ENCODE assay signal across 9 cellular contexts in genomic region chr1:113949007-113949406, GRCh38. TPM values are rescaled to one million over a fixed set of nuclear protein-coding genes. Genes with fewer than 3 reads are reported as not detected.
A peak's percentile ranks its signal among the peaks of the same experiment; 100 is the strongest.
DNase-seq lines count a peak whose midpoint lies in the region; ATAC-seq and TF ChIP-seq lines count a peak whose summit lies in the region.
"Had no signal": no experiment of that assay in that cellular context is flagged by ENCODE, and none has a peak within 500 bp of the region (broad histone marks: within the 10 kb centered on the region; RNA-seq: fewer than 3 reads in every experiment).

No MANE protein-coding gene starts in this region.

- TF ChIP-seq CTCF in AG10803 (conservative IDR thresholded peaks at IDR 0.05; ENCODE audit: low read length) (peak; percentile 45), HFF-Myc (IDR thresholded peaks at IDR 0.05; ENCODE audit: low read depth, low read length, missing control alignments) (peak; percentile 34), astrocyte of the spinal cord (IDR thresholded peaks at IDR 0.05; ENCODE audit: low read depth, low read length) (peak; percentile 33), lower lobe of right lung (IDR thresholded peaks at IDR 0.05) (peak; percentile 25), left lung (IDR thresholded peaks at IDR 0.05) (peak in 1 of 2 donors; percentile 15)

- H3K27me3 ChIP-seq in lower lobe of right lung (ENCODE audit: low read depth) (no peaks in the 10 kb centered on the region), left lung (no peaks in the 10 kb centered on the region)

- H3K4me3 ChIP-seq in AG10803 (ENCODE audit: low read length): no peak overlapping the region
- no peak overlapping the region for H3K4me3 ChIP-seq in HFF-Myc (replicated peaks; ENCODE audit: low read depth, low read length)
- no peak overlapping the region for H3K4me3 ChIP-seq in astrocyte of the spinal cord (ENCODE audit: low read depth, low read length)
- H3K4me3 ChIP-seq in lower lobe of right lung: no peak overlapping the region
- H3K4me3 ChIP-seq in left lung: no peak overlapping the region

- H3K4me1 ChIP-seq in lower lobe of right lung (peaks cover 50% of the 10 kb centered on the region), left lung (peaks cover 26 to 43% of the 10 kb centered on the region in 2 donors)

- in situ Hi-C loops in astrocyte of the spinal cord (cut with HindIII; ENCODE audit: low sequenced_read_pairs): no loop called here

- H3K36me3 ChIP-seq in lower lobe of right lung (peaks cover 7% of the 10 kb centered on the region), left lung (peaks cover 0 to 8% of the 10 kb centered on the region in 2 donors)

- H3K9me3 ChIP-seq in lower lobe of right lung (no peaks in the 10 kb centered on the region), left lung (no peaks in the 10 kb centered on the region)

- H3K27ac ChIP-seq in lower lobe of right lung (no peak overlapping the region), left lung (no peak overlapping the region)

- ATAC-seq in lower lobe of right lung: no peak
- ATAC-seq in GM21825 (IDR thresholded peaks at IDR 0.05; ENCODE audit: unreplicated experiment): no peak
- no peak for ATAC-seq in left lung

- DNase-seq in AG10803 (ENCODE audit: low read depth) (no peak), HFF-Myc (ENCODE audit: extremely low read depth, low read depth) (no peak), astrocyte of the spinal cord (ENCODE audit: low read depth, low spot score) (no peak), lower lobe of right lung (no peak), posterior vena cava (ENCODE audit: low spot score) (no peak), mesenteric fat pad (ENCODE audit: low spot score) (no peak), left lung (no peak)
- DNase-seq: GOT3 had no signal

- intact Hi-C loops in lower lobe of right lung (cut with DNase I) (no loop called here), posterior vena cava (cut with DNase I) (no loop called here), left lung (cut with DNase I) (no loop called here)

RNA-seq across cellular contexts. Expression of gene HIPK1, which starts 19.9 kb away (rescaled TPM):
- total RNA-seq in lower lobe of right lung: 95.0 TPM
- total RNA-seq in posterior vena cava: 10 to 100 TPM; 68.9 to 78.9 TPM
- 78.9 TPM for total RNA-seq in mesenteric fat pad
- total RNA-seq in left lung: 10 to 100 TPM; 61.1 to 77.4 TPM

RNA-seq across cellular contexts. Expression of gene OLFML3, which starts 30.3 kb away (rescaled TPM):
- total RNA-seq in lower lobe of right lung: 38.9 TPM
- total RNA-seq in posterior vena cava: 100 to 1,000 TPM in 1 of 2 donors, 10 to 100 TPM in 1; 43.6 to 109 TPM
- 44.3 TPM for total RNA-seq in mesenteric fat pad
- 10 to 100 TPM; 53.8 to 74.2 TPM for total RNA-seq in left lung

RNA-seq across cellular contexts. Expression of gene DCLRE1B, which starts 43.9 kb away (rescaled TPM):
- total RNA-seq in lower lobe of right lung (8.3 TPM), posterior vena cava (1 to 10 TPM; 5.3 to 5.5 TPM), mesenteric fat pad (5.8 TPM), left lung (1 to 10 TPM; 7.3 to 9.1 TPM)

RNA-seq across cellular contexts. Expression of gene AP4B1, which starts 44.4 kb away (rescaled TPM):
- 16.3 TPM for total RNA-seq in lower lobe of right lung
- 10 to 100 TPM in 1 of 2 donors, 1 to 10 TPM in 1; 8.3 to 20.0 TPM for total RNA-seq in posterior vena cava
- 8.5 TPM for total RNA-seq in mesenteric fat pad
- total RNA-seq in left lung: 10 to 100 TPM; 15.4 to 21.2 TPM
